Comparison of ENCODE assay signal across 20 cellular contexts in the genomic region with DNA sequence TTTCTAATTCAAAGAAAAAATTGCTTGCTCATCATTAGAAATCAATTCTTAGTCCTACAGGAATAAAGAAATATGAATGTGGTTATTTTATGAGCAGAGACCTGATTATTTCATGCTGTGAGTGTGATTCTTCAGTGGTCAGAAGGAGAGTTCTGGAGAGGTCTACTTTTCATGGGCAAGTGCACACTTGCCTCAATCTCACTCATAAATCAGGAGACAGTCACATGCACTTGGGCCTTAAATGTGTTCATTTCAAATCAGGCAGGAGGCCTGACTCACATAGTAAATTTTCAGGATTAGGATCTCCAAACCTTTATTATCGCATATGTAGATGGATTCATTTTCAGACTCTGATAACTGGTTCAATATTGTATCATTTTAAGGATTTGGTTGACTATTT.
"Had no signal": no experiment of that assay in that cellular context is flagged by ENCODE, and none has a peak within 500 bp of the region (broad histone marks: within the 10 kb centered on the region; RNA-seq: fewer than 3 reads in every experiment).

No MANE protein-coding gene starts in this region.

- DNase-seq: activated CD4-positive, alpha-beta T cell treated with anti-CD3 and anti-CD28 coated beads for 48 hours; activated CD4-positive, alpha-beta T cell treated with anti-CD3 and anti-CD28 coated beads, Interleukin-2, amount 50 U/mL, for 48 hours; activated CD4-positive, CD25-positive, alpha-beta regulatory T cell treated with anti-CD3 and anti-CD28 coated beads, Interleukin-2, amount 50 U/mL, for 72 hours; activated CD8-positive, alpha-beta memory T cell treated with anti-CD3 and anti-CD28 coated beads, Interleukin-2, amount 10 ng/mL, durations not matched to agents 7 days and 5 days; activated effector memory CD4-positive, alpha-beta T cell treated with Interleukin-2 at 50 U/mL for 16 hours; activated naive CD4-positive, alpha-beta T cell; activated T-cell treated with anti-CD3 and anti-CD28 coated beads, Interleukin-2, amount 50 U/mL, for 24 hours; aorta; KG1; NCI-H1092; NCI-H146; NCI-H2029; NCI-H2107; NCI-H446; NCI-H526; PC-3; SIG-M5; T-helper 17 cell; T-helper 9 cell had no signal

- ATAC-seq: activated CD8-positive, alpha-beta memory T cell treated with anti-CD3 and anti-CD28 coated beads, Interleukin-2, amount 10 ng/mL, durations not matched to agents 7 days and 5 days; PC-3; T-helper 17 cell; WTC11 had no signal
